ENCODE assay signal across 15 cellular contexts in genomic region chr2:203722411-203722810, GRCh38. TPM values are rescaled to one million over a fixed set of nuclear protein-coding genes. Genes with fewer than 3 reads are reported as not detected.
DNase-seq lines count a peak whose midpoint lies in the region; ATAC-seq and TF ChIP-seq lines count a peak whose summit lies in the region.
"Had no signal": no experiment of that assay in that cellular context is flagged by ENCODE, and none has a peak within 500 bp of the region (broad histone marks: within the 10 kb centered on the region; RNA-seq: fewer than 3 reads in every experiment).

No MANE protein-coding gene starts in this region.

- no peaks in the 10 kb centered on the region for H3K36me3 ChIP-seq in mesendoderm (ENCODE audit: control insufficient read depth, insufficient read depth, low read length)
- no peaks in the 10 kb centered on the region for H3K36me3 ChIP-seq in stomach
- H3K36me3 ChIP-seq: esophagus squamous epithelium had no signal

- no peak overlapping the region for H3K18ac ChIP-seq in mesendoderm (ENCODE audit: low read length)

- no peak overlapping the region for H3K4ac ChIP-seq in mesendoderm (ENCODE audit: low read depth, low read length)

- no peaks in the 10 kb centered on the region for H3K27me3 ChIP-seq in mesendoderm (ENCODE audit: insufficient read depth, low read length, poor library complexity)
- H3K27me3 ChIP-seq in stomach, result no peaks in the 10 kb centered on the region
- H3K27me3 ChIP-seq: esophagus squamous epithelium had no signal

- H3K27me3 Mint-ChIP-seq in HFFc6 (ENCODE audit: insufficient read depth), result no peaks in the 10 kb centered on the region
- H3K27me3 Mint-ChIP-seq in activated CD4-positive, alpha-beta memory T cell treated with anti-CD3 and anti-CD28 coated beads for 36 hours, result no peaks in the 10 kb centered on the region

- H3K27ac Mint-ChIP-seq in HFFc6, result no peak overlapping the region
- peak overlapping the region; percentile 94 for H3K27ac Mint-ChIP-seq in activated CD4-positive, alpha-beta memory T cell treated with anti-CD3 and anti-CD28 coated beads for 36 hours
- H3K27ac Mint-ChIP-seq: mesothelial cell of epicardium had no signal

- no CpG with 5 or more reads among the region's 2 CpGs for whole genome bisulfite sequencing in mesendoderm (ENCODE audit: extremely low coverage, insufficient coverage, low lambda C conversion rate)
- WGBS in stomach, 5 donors, result 53 to 70% (median 60%) methylated on average over 2 of the region's 2 CpGs

- no peak overlapping the region for H3K4me3 Mint-ChIP-seq in HFFc6
- peak overlapping the region; percentile 69 for H3K4me3 Mint-ChIP-seq in activated CD4-positive, alpha-beta memory T cell treated with anti-CD3 and anti-CD28 coated beads for 36 hours
- H3K4me3 Mint-ChIP-seq: mesothelial cell of epicardium had no signal

- CTCF ChIA-PET in activated CD4-positive, alpha-beta memory T cell treated with anti-CD3 and anti-CD28 coated beads for 36 hours (lab: Charles Lee), result interaction anchor here (1.6 to 5.1 kb wide), 2 partner anchors 18 to 40 kb away, joined by 3 to 29 read pairs; no protein-coding TSS in a partner anchor

- H4K8ac ChIP-seq in mesendoderm (ENCODE audit: low read depth, low read length), result no peak overlapping the region

- DNase-seq in activated CD4-positive, CD25-positive, alpha-beta regulatory T cell treated with anti-CD3 and anti-CD28 coated beads, Interleukin-2, amount 50 U/mL, for 72 hours, result no peak
- DNase-seq in HFFc6, result peak; percentile 36
- DNase-seq in activated CD4-positive, alpha-beta memory T cell treated with anti-CD3 and anti-CD28 coated beads for 36 hours, result no peak
- DNase-seq in mesendoderm, result no peak
- no peak for DNase-seq in islet precursor cell
- no peak for DNase-seq in stomach
- DNase-seq in NCI-H510A treated with DMSO at 0.1 percent for 48 hours (lab: John Stamatoyannopoulos, UW), result no peak
- DNase-seq: activated effector memory CD4-positive, alpha-beta T cell treated with anti-CD3 and anti-CD28 coated beads, Interleukin-2, amount 50 U/mL, for 16 hours; esophagus squamous epithelium; NCI-H1436; NCI-H526 treated with DMSO at 0.1 percent for 48 hours had no signal

- no peak overlapping the region for H2BK15ac ChIP-seq in mesendoderm (replicated peaks; ENCODE audit: low read depth)

- TF ChIP-seq CTCF in HFFc6 (IDR thresholded peaks at IDR 0.05) (no peak), stomach (IDR thresholded peaks at IDR 0.05) (no peak)

- POLR2A ChIA-PET in activated CD4-positive, alpha-beta memory T cell treated with anti-CD3 and anti-CD28 coated beads for 36 hours (lab: Charles Lee), result interaction anchor here (1.0 to 11.4 kb wide), 8 partner anchors 8 to 212 kb away, joined by 3 to 204 read pairs (median 24); partner anchors contain the start of genes CD28 and CTLA4

- H3K4me1 Mint-ChIP-seq in HFFc6 (ENCODE audit: low read depth), result peaks cover 13% of the 10 kb centered on the region
- H3K4me1 Mint-ChIP-seq in activated CD4-positive, alpha-beta memory T cell treated with anti-CD3 and anti-CD28 coated beads for 36 hours (ENCODE audit: low read depth), result peaks cover 95% of the 10 kb centered on the region

- H3K36me3 Mint-ChIP-seq in HFFc6 (ENCODE audit: low read depth), result no peaks in the 10 kb centered on the region
- peaks cover 78% of the 10 kb centered on the region for H3K36me3 Mint-ChIP-seq in activated CD4-positive, alpha-beta memory T cell treated with anti-CD3 and anti-CD28 coated beads for 36 hours
- H3K36me3 Mint-ChIP-seq: mesothelial cell of epicardium had no signal

- H3K56ac ChIP-seq in mesendoderm (ENCODE audit: low read length), result no peak overlapping the region

- no peaks in the 10 kb centered on the region for H3K9me3 ChIP-seq in stomach
- H3K9me3 ChIP-seq: esophagus squamous epithelium had no signal

- no peak overlapping the region for H3K9ac ChIP-seq in mesendoderm (ENCODE audit: low read length)

- no peak overlapping the region for H2AK5ac ChIP-seq in mesendoderm (ENCODE audit: low read length)

- TF ChIP-seq POLR2A in stomach (IDR thresholded peaks at IDR 0.05), result no peak

- peak overlapping the region; percentile 12 for H4K5ac ChIP-seq in mesendoderm (ENCODE audit: low read length)

- no peak for TF ChIP-seq EP300 in stomach (IDR thresholded peaks at IDR 0.05)

- no peaks in the 10 kb centered on the region for H3K79me2 ChIP-seq in mesendoderm (ENCODE audit: control insufficient read depth, insufficient read depth, low read length)

- no peak overlapping the region for H3K4me3 ChIP-seq in mesendoderm (ENCODE audit: low read length)
- H3K4me3 ChIP-seq in stomach, result no peak overlapping the region
- H3K4me3 ChIP-seq: esophagus squamous epithelium, GM12878 had no signal

- intact Hi-C loops in activated CD4-positive, alpha-beta memory T cell treated with anti-CD3 and anti-CD28 coated beads for 36 hours (cut with micrococcal nuclease), result no loop called here
- intact Hi-C loops in stomach (cut with DNase I; ENCODE audit: low total_unique reads), result no loop called here

- no peaks in the 10 kb centered on the region for H3K79me1 ChIP-seq in mesendoderm (ENCODE audit: low read length)

- H2BK5ac ChIP-seq in mesendoderm (ENCODE audit: low read length), result no peak overlapping the region

- no peak overlapping the region for H3K23ac ChIP-seq in mesendoderm (ENCODE audit: low read length)

- no peak overlapping the region for H3K27ac ChIP-seq in mesendoderm (ENCODE audit: low read depth, low read length)
- no peak overlapping the region for H3K27ac ChIP-seq in stomach
- H3K27ac ChIP-seq: esophagus squamous epithelium had no signal

- H3K4me2 ChIP-seq in mesendoderm (ENCODE audit: low read length), result no peak overlapping the region

- ATAC-seq in activated CD4-positive, CD25-positive, alpha-beta regulatory T cell treated with anti-CD3 and anti-CD28 coated beads, Interleukin-2, amount 50 U/mL, for 24 hours, result peak; percentile 39 to 58
- ATAC-seq: GM12878 had no signal

- H3K4me1 ChIP-seq in mesendoderm (ENCODE audit: control insufficient read depth, low read depth, low read length) (peaks cover 2% of the 10 kb centered on the region), stomach (peaks cover 4 to 20% (median 14%) of the 10 kb centered on the region in 4 donors)

- no peak overlapping the region for H2BK120ac ChIP-seq in mesendoderm (ENCODE audit: low read depth, low read length)

- H3K9me3 Mint-ChIP-seq in HFFc6, result no peaks in the 10 kb centered on the region
- H3K9me3 Mint-ChIP-seq in activated CD4-positive, alpha-beta memory T cell treated with anti-CD3 and anti-CD28 coated beads for 36 hours, result peaks cover 6% of the 10 kb centered on the region

RNA-seq across cellular contexts. Expression of gene CD28, which starts 16.0 kb away (rescaled TPM):
- total RNA-seq in HFFc6 (2021; fragmentation: NEBNext Ultra II Directional; extraction: Animal tissue kit (Norgen Biotek cat#: 25700)), result not detected
- total RNA-seq in activated CD4-positive, alpha-beta memory T cell treated with anti-CD3 and anti-CD28 coated beads for 36 hours, result 100 to 1,000 TPM; 279 to 285 TPM
- not detected for polyA plus RNA-seq in mesendoderm (2013, experiment 1 of 2)
- not detected for polyA plus RNA-seq in mesendoderm (2013, experiment 2 of 2)
- 1 to 10 TPM in 2 of 5 donors, under 1 TPM in 1, not detected in 2; 0.29 to 4.4 (median 2.9) TPM for total RNA-seq in stomach
- polyA plus RNA-seq in stomach, result under 1 TPM; 0.15 to 0.25 (median 0.23) TPM
- total RNA-seq: mesothelial cell of epicardium had no signal
- polyA plus RNA-seq: AG04450 had no signal

Comparison
In these comparisons a context has a peak if more than half of its experiments do, and no peak if none do; other contexts are left out.
1. RNA of gene CD28, which starts 16.0 kb away (total RNA-seq): 279 to 285 TPM in activated CD4-positive, alpha-beta memory T cell treated with anti-CD3 and anti-CD28 coated beads for 36 hours; 0.29 to 4.4 TPM in stomach and not detected in HFFc6; every median in the first group is over 10 times any median in the second.